In genomic region chr19:40802300-40803169, GRCh38 we compare ENCODE assay signal across 8 cellular contexts. TPM values are rescaled to one million over a fixed set of nuclear protein-coding genes. Genes with fewer than 3 reads are reported as not detected.
A peak's percentile ranks its signal among the peaks of the same experiment; 100 is the strongest.
DNase-seq lines count a peak whose midpoint lies in the region; ATAC-seq and TF ChIP-seq lines count a peak whose summit lies in the region.

No MANE protein-coding gene starts in this region.

- H3K27ac ChIP-seq in SU-DHL-6 (ENCODE audit: low read depth, low read length) (peak overlapping the region; percentile 60), trophoblast cell (ENCODE audit: low read depth, low read length) (no peak overlapping the region)

- peak; percentile 20 for DNase-seq in GF-D8 (lab: John Stamatoyannopoulos, UW)
- DNase-seq in fibroblast of gingiva (ENCODE audit: low read depth) = peak; percentile 30
- DNase-seq in trophoblast cell = no peak
- DNase-seq in stimulated activated naive CD4-positive, alpha-beta T cell treated with Interleukin-2 at 50 U/mL for 16 hours (lab: John Stamatoyannopoulos, UW) = no peak
- no peak for DNase-seq in NCI-H2081 treated with DMSO at 0.1 percent for 48 hours (lab: John Stamatoyannopoulos, UW)

- peaks cover 41 to 54% of the 10 kb centered on the region in 2 experiments for H3K4me1 ChIP-seq in trophoblast cell (ENCODE audit: control insufficient read depth in 1 of 2, insufficient read depth in 2 of 2, low read length in 2 of 2)

- H3K4me2 ChIP-seq in SU-DHL-6 (ENCODE audit: low read depth, low read length, poor library complexity, severe bottlenecking) (peak overlapping the region; percentile 83), trophoblast cell (ENCODE audit: low read length) (peak overlapping the region; percentile 8)

- no peak overlapping the region for H3K18ac ChIP-seq in trophoblast cell (ENCODE audit: low read length)

- H3F3A ChIP-seq in SU-DHL-6 (ENCODE audit: insufficient read depth) = peaks cover 12% of the 10 kb centered on the region

- H2AFZ ChIP-seq in SU-DHL-6 (ENCODE audit: low read depth, low read length, severe bottlenecking) = no peak overlapping the region
- no peak overlapping the region for H2AFZ ChIP-seq in trophoblast cell (ENCODE audit: insufficient read depth, low read length, poor library complexity)

- H3K79me1 ChIP-seq in trophoblast cell (ENCODE audit: low read length) = peaks cover 8% of the 10 kb centered on the region

- H3K23ac ChIP-seq in trophoblast cell (ENCODE audit: low read length) = no peak overlapping the region

- no peak for ATAC-seq in GM21528 (IDR thresholded peaks at IDR 0.05; ENCODE audit: low FRiP score, unreplicated experiment)
- ATAC-seq in HG02623 (IDR thresholded peaks at IDR 0.05; ENCODE audit: unreplicated experiment) = no peak

- no peak overlapping the region for H4K8ac ChIP-seq in trophoblast cell (ENCODE audit: low read depth, low read length)

- H4K91ac ChIP-seq in trophoblast cell (ENCODE audit: low read depth, low read length) = no peak overlapping the region

- H3K4me3 ChIP-seq in SU-DHL-6 (ENCODE audit: insufficient read depth, low read length, poor library complexity, severe bottlenecking) = peak overlapping the region; percentile 8
- no peak overlapping the region for H3K4me3 ChIP-seq in trophoblast cell (ENCODE audit: low read depth, low read length)

- no peak overlapping the region for H3K14ac ChIP-seq in trophoblast cell (ENCODE audit: low read length)

- H3K9me2 ChIP-seq in SU-DHL-6 (replicated peaks; ENCODE audit: insufficient read depth, low read length) = no peaks in the 10 kb centered on the region

- peak overlapping the region; percentile 73 for H3K4ac ChIP-seq in trophoblast cell (ENCODE audit: low read depth, low read length)

- H2AK5ac ChIP-seq in trophoblast cell (ENCODE audit: low read length) = no peak overlapping the region

- H3K36me3 ChIP-seq in SU-DHL-6 (ENCODE audit: low read length) (no peaks in the 10 kb centered on the region), trophoblast cell (ENCODE audit: control insufficient read depth in 1 of 2, insufficient read depth in 2 of 2, low read length in 2 of 2) (peaks cover 53 to 57% of the 10 kb centered on the region in 2 experiments)

- no CpG with 5 or more reads among the region's 11 CpGs for WGBS in trophoblast cell (ENCODE audit: extremely low coverage, insufficient coverage, insufficient read length)

- no peak overlapping the region for H2BK120ac ChIP-seq in trophoblast cell (ENCODE audit: insufficient read depth, low read length, poor library complexity)

- no peak overlapping the region for H4K12ac ChIP-seq in trophoblast cell (ENCODE audit: low read depth, low read length)

- no peak for TF ChIP-seq CTCF in SU-DHL-6 (IDR thresholded peaks at IDR 0.05; ENCODE audit: insufficient read depth, low read length, poor library complexity, severe bottlenecking)

- H3K9ac ChIP-seq in SU-DHL-6 (ENCODE audit: low read length) = peak overlapping the region; percentile 95
- no peak overlapping the region for H3K9ac ChIP-seq in trophoblast cell (ENCODE audit: low read length)

- H2BK12ac ChIP-seq in trophoblast cell (ENCODE audit: low read length) = no peak overlapping the region

- no peaks in the 10 kb centered on the region for H3K9me3 ChIP-seq in SU-DHL-6 (ENCODE audit: insufficient read depth, low read length)
- peaks cover 4% of the 10 kb centered on the region for H3K9me3 ChIP-seq in trophoblast cell (ENCODE audit: insufficient read depth, low read depth, low read length)

- no peaks in the 10 kb centered on the region for H4K20me1 ChIP-seq in SU-DHL-6 (ENCODE audit: low read depth, low read length)

- H3K79me2 ChIP-seq in SU-DHL-6 (ENCODE audit: insufficient read depth, low read length) = peaks cover 71% of the 10 kb centered on the region
- H3K79me2 ChIP-seq in trophoblast cell (ENCODE audit: control insufficient read depth, insufficient read depth, low read length, poor library complexity) = peaks cover 43% of the 10 kb centered on the region

- H3K27me3 ChIP-seq in SU-DHL-6 (ENCODE audit: low read length) (no peaks in the 10 kb centered on the region), trophoblast cell (ENCODE audit: insufficient read depth, low read length) (no peaks in the 10 kb centered on the region)

- no peak overlapping the region for H2BK5ac ChIP-seq in trophoblast cell (ENCODE audit: low read depth, low read length, poor library complexity)

RNA-seq across cellular contexts. Expression of gene EGLN2, which starts 3.5 kb away (rescaled TPM):
- 84.0 and 84.3 TPM in 2 replicates for polyA plus RNA-seq in trophoblast cell (2013)

RNA-seq across cellular contexts. Expression of gene RAB4B, which starts 24.5 kb away (rescaled TPM):
- polyA plus RNA-seq in trophoblast cell (2013) = 16.0 and 16.2 TPM in 2 replicates

RNA-seq across cellular contexts. Expression of gene MIA, which starts 27.2 kb away (rescaled TPM):
- 2.0 and 2.1 TPM in 2 replicates for polyA plus RNA-seq in trophoblast cell (2013)

RNA-seq across cellular contexts. Expression of gene CYP2A6, which starts 47.7 kb away (rescaled TPM):
- polyA plus RNA-seq in trophoblast cell (2013) = not detected in 2 replicates

RNA-seq across cellular contexts. Expression of gene SNRPA, which starts 51.5 kb away (rescaled TPM):
- 159 and 164 TPM in 2 replicates for polyA plus RNA-seq in trophoblast cell (2013)

Comparison
In these comparisons a context has a peak if more than half of its experiments do, and no peak if none do; other contexts are left out.
1. DNase-seq: peak in GF-D8 (single experiment) and fibroblast of gingiva (single experiment); none in trophoblast cell (0 of 2), stimulated activated naive CD4-positive, alpha-beta T cell treated with Interleukin-2 at 50 U/mL for 16 hours (single experiment) and NCI-H2081 treated with DMSO at 0.1 percent for 48 hours (single experiment).